ENCODE assay signal across 17 cellular contexts in genomic region chr3:195062866-195063540, GRCh38.
DNase-seq lines count a peak whose midpoint lies in the region; ATAC-seq and TF ChIP-seq lines count a peak whose summit lies in the region.
"Had no signal": no experiment of that assay in that cellular context is flagged by ENCODE, and none has a peak within 500 bp of the region (broad histone marks: within the 10 kb centered on the region; RNA-seq: fewer than 3 reads in every experiment).

No MANE protein-coding gene starts in this region.

- POLR2A ChIA-PET in naive thymus-derived CD8-positive, alpha-beta T cell (lab: Charles Lee) = no interaction called here

- peaks cover 0 to 3% (median 0%) of the 10 kb centered on the region in 9 donors for H3K9me3 Mint-ChIP-seq in naive thymus-derived CD8-positive, alpha-beta T cell

- H3K36me3 Mint-ChIP-seq in naive thymus-derived CD8-positive, alpha-beta T cell = peaks cover 0 to 5% (median under 1%) of the 10 kb centered on the region in 3 donors

- H3K4me1 ChIP-seq in RWPE2 (ENCODE audit: insufficient read depth, poor library complexity, severe bottlenecking) (no peaks in the 10 kb centered on the region), right lobe of liver (peaks cover 0 to 14% (median 6%) of the 10 kb centered on the region in 4 donors), aorta (ENCODE audit: control insufficient read depth in 1 of 2, insufficient read depth in 2 of 2, low read length in 2 of 2) (no peaks in the 10 kb centered on the region)

- H3K9me3 ChIP-seq in RWPE2 (ENCODE audit: severe bottlenecking) = peaks cover 2% of the 10 kb centered on the region
- no peaks in the 10 kb centered on the region for H3K9me3 ChIP-seq in right lobe of liver
- no peaks in the 10 kb centered on the region for H3K9me3 ChIP-seq in aorta (ENCODE audit: control insufficient read depth, low read length)

- TF ChIP-seq CTCF in RWPE2 (IDR thresholded peaks at IDR 0.05; ENCODE audit: poor library complexity, severe bottlenecking) (no peak), right lobe of liver (IDR thresholded peaks at IDR 0.05) (no peak)

- TF ChIP-seq POLR2A in right lobe of liver (IDR thresholded peaks at IDR 0.05) = no peak

- no peak overlapping the region for H3K27ac ChIP-seq in RWPE2 (ENCODE audit: poor library complexity, severe bottlenecking)
- H3K27ac ChIP-seq in right lobe of liver = no peak overlapping the region
- H3K27ac ChIP-seq in aorta (ENCODE audit: low read depth in 1 of 2, low read length in 2 of 2) = no peak overlapping the region
- H3K27ac ChIP-seq: GM23248, KMS-11 had no signal

- H3K36me3 ChIP-seq in RWPE2 (ENCODE audit: low read depth) (no peaks in the 10 kb centered on the region), right lobe of liver (no peaks in the 10 kb centered on the region), aorta (ENCODE audit: control insufficient read depth in 1 of 2, insufficient read depth in 2 of 2, low read length in 1 of 2) (no peaks in the 10 kb centered on the region)

- 90% methylated on average over 6 of the region's 20 CpGs for WGBS in right lobe of liver (ENCODE audit: insufficient coverage, low coverage, low lambda C conversion rate, missing lambda C conversion rate)
- WGBS in aorta, 2 donors = 87 to 89% methylated on average over 20 of the region's 20 CpGs

- ATAC-seq in left cardiac atrium = no peak
- no peak for ATAC-seq in Right ventricle myocardium superior (ENCODE audit: poor library complexity)
- no peak for ATAC-seq in RWPE2 (ENCODE audit: low read depth)
- no peak for ATAC-seq in right lobe of liver
- no peak for ATAC-seq in aorta (ENCODE audit: low FRiP score)
- ATAC-seq in HG02884 (IDR thresholded peaks at IDR 0.05; ENCODE audit: unreplicated experiment) = no peak
- no peak for ATAC-seq in naive thymus-derived CD8-positive, alpha-beta T cell
- no peak for ATAC-seq in HG02642 (IDR thresholded peaks at IDR 0.05; ENCODE audit: poor library complexity, unreplicated experiment)

- H3K4me3 Mint-ChIP-seq in naive thymus-derived CD8-positive, alpha-beta T cell = no peak overlapping the region

- peak overlapping the region in 1 of 10 donors; percentile 47 for H3K27ac Mint-ChIP-seq in naive thymus-derived CD8-positive, alpha-beta T cell

- H3K4me1 Mint-ChIP-seq in naive thymus-derived CD8-positive, alpha-beta T cell = peaks cover 0 to 9% (median 2%) of the 10 kb centered on the region in 4 donors

- intact Hi-C loops in left cardiac atrium (cut with DNase I) = no loop called here
- intact Hi-C loops in Right ventricle myocardium superior (cut with DNase I) = no loop called here
- intact Hi-C loops in right lobe of liver (cut with DNase I) = no loop called here
- intact Hi-C loops in aorta (cut with DNase I) = no loop called here

- DNase-seq in left cardiac atrium (peak; percentile 11), Right ventricle myocardium superior (no peak), RWPE2 (ENCODE audit: low spot score) (peak; percentile 35), right lobe of liver (peak in 2 of 3 donors; percentile 11 to 42), aorta (peak; percentile 32 to 75)
- DNase-seq in naive thymus-derived CD8-positive, alpha-beta T cell = no peak
- DNase-seq: DMS 273 treated with DMSO at 0.1 percent for 48 hours, GDM1, GM23248, NCI-H1092, NCI-H146, NCI-H2081, NCI-H510A had no signal

- no peaks in the 10 kb centered on the region for H3K27me3 ChIP-seq in RWPE2 (ENCODE audit: insufficient read depth, poor library complexity, severe bottlenecking)
- no peaks in the 10 kb centered on the region for H3K27me3 ChIP-seq in right lobe of liver
- H3K27me3 ChIP-seq in aorta (ENCODE audit: control insufficient read depth in 1 of 2, insufficient read depth in 2 of 2, low read length in 1 of 2) = no peaks in the 10 kb centered on the region

- H3K4me3 ChIP-seq in RWPE2 (ENCODE audit: severe bottlenecking) = no peak overlapping the region
- H3K4me3 ChIP-seq in right lobe of liver = no peak overlapping the region
- H3K4me3 ChIP-seq in aorta (ENCODE audit: low read length in 2 of 2) = no peak overlapping the region
- H3K4me3 ChIP-seq: GM12878, GM23248 had no signal

- peaks cover 0 to 9% (median 0%) of the 10 kb centered on the region in 5 donors for H3K27me3 Mint-ChIP-seq in naive thymus-derived CD8-positive, alpha-beta T cell

Comparison
In these comparisons a context has a peak if more than half of its experiments do, and no peak if none do; other contexts are left out.
1. DNase-seq: peak in left cardiac atrium (single experiment), RWPE2 (single experiment), right lobe of liver (2 of 3) and aorta (2 of 2); none in Right ventricle myocardium superior (single experiment) and naive thymus-derived CD8-positive, alpha-beta T cell (0 of 10).